ENCODE assay signal across 1 cellular context in genomic region chr18:45722899-45723298, GRCh38.
TF ChIP-seq lines count a peak whose summit lies in the region.

No MANE protein-coding gene starts in this region.

TF ChIP-seq in K562, 482 proteins besides CTCF, POLR2A, EP300 and RAD21 (continued from another document):
- 0 out of 4 replicates have a peak, but pooled peaks of 1 of the 2 experiments have one; percentile 36 for TF ChIP-seq MNT (conservative IDR thresholded peaks at IDR 0.05)
- no peak for TF ChIP-seq AFF4 (CRISPR knock-in tag; IDR thresholded peaks at IDR 0.05)
- TF ChIP-seq TEAD4 (IDR thresholded peaks at IDR 0.05; ENCODE audit: low read length): peak; percentile 94
- TF ChIP-seq TEAD4 (CRISPR knock-in tag; IDR thresholded peaks at IDR 0.05; ENCODE audit: borderline replicate concordance): no peak
- no peak for TF ChIP-seq ARID3B (CRISPR knock-in tag; IDR thresholded peaks at IDR 0.05; ENCODE audit: borderline replicate concordance)
- no peak for TF ChIP-seq POLR2H (tag; IDR thresholded peaks at IDR 0.05; ENCODE audit: low read depth)
- no peak for TF ChIP-seq FOXK2 (conservative IDR thresholded peaks at IDR 0.05 in 1 of 2, IDR thresholded peaks at IDR 0.05 in 1 of 2; ENCODE audit: low read depth in 2 of 2)
- peak; percentile 76 for TF ChIP-seq SMC3 (conservative IDR thresholded peaks at IDR 0.05; ENCODE audit: insufficient read depth, low read depth, low read length)
- TF ChIP-seq GTF2A2 (tag; IDR thresholded peaks at IDR 0.05): no peak
- TF ChIP-seq HOMEZ (CRISPR knock-in tag; IDR thresholded peaks at IDR 0.05): no peak
- TF ChIP-seq NR3C1 (CRISPR knock-in tag; IDR thresholded peaks at IDR 0.05): no peak
- TF ChIP-seq ZBTB8A (IDR thresholded peaks at IDR 0.05; ENCODE audit: partially characterized antibody): no peak
- TF ChIP-seq FOXJ2 (tag; IDR thresholded peaks at IDR 0.05): 0 out of 2 replicates have a peak, but pooled peaks have one; percentile 21
- no peak for TF ChIP-seq MIER1 (IDR thresholded peaks at IDR 0.05; ENCODE audit: low read depth)
TF ChIP-seq in K562: peak in this region for 46.
